Comparison of ENCODE assay signal across 9 cellular contexts in the genomic region with DNA sequence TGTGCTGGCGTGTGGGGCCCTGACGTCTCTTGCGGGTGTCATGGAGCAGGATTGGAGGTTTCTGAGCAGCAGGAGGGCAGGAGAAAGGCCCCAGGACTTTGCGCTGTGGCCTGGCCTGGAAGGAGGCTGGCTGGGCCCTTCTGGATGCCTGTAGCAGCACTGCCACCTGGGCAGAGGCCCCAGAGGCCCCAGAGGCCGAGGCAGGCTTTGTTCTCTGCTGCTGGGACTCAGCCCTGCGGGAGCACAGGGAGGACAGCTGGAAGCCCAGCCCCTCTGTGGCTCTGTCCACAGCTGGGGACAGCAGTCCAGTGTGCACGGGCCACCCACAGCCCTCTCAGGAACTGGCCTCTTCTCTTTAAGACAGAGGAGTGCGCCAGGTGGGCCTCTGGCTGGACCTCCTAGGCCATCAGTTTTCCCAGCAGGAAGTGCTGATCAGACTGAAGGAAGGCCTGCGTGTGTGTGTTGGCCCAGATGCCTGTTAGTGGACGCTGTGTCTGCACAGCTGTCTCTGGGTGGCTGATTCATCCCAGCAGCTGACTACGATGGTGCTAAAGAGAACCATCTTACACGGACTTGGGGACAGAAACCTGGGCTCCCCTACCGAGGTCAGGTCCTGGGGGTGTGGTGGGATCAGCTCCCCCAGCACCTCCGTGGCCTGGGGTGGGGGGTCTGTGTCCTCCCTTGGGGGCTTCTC. TPM values are rescaled to one million over a fixed set of nuclear protein-coding genes. Genes with fewer than 3 reads are reported as not detected.
DNase-seq lines count a peak whose midpoint lies in the region; ATAC-seq, FAIRE-seq and TF ChIP-seq lines count a peak whose summit lies in the region.
"Had no signal": no experiment of that assay in that cellular context is flagged by ENCODE, and none has a peak within 500 bp of the region (broad histone marks: within the 10 kb centered on the region; RNA-seq: fewer than 3 reads in every experiment).

No MANE protein-coding gene starts in this region.

- H2AFZ ChIP-seq in astrocyte (ENCODE audit: low read depth, low read length): peak overlapping the region; percentile 6

- H3K27ac Mint-ChIP-seq in activated CD4-positive, alpha-beta T cell treated with anti-CD3 and anti-CD28 coated beads, Interleukin-2, amount 10 ng/mL, durations not matched to agents 7 days and 5 days: peak overlapping the region; percentile 99
- H3K27ac Mint-ChIP-seq in astrocyte (ENCODE audit: unreplicated experiment): no peak overlapping the region
- H3K27ac Mint-ChIP-seq in type B pancreatic cell: peak overlapping the region; percentile 88

- ATAC-seq in HG02884 (IDR thresholded peaks at IDR 0.05; ENCODE audit: unreplicated experiment): no peak

- POLR2A ChIA-PET in activated CD4-positive, alpha-beta T cell treated with anti-CD3 and anti-CD28 coated beads, Interleukin-2, amount 10 ng/mL, durations not matched to agents 7 days and 5 days (lab: Charles Lee): no interaction called here

- H3K4me3 ChIP-seq in astrocyte (ENCODE audit: insufficient read depth, low read depth, low read length): no peak overlapping the region

- no peaks in the 10 kb centered on the region for H3K9me3 ChIP-seq in astrocyte (ENCODE audit: insufficient read depth, low read depth, low read length)

- H3K9ac ChIP-seq in astrocyte (ENCODE audit: low read length): peak overlapping the region; percentile 45

- H3K27me3 Mint-ChIP-seq in activated CD4-positive, alpha-beta T cell treated with anti-CD3 and anti-CD28 coated beads, Interleukin-2, amount 10 ng/mL, durations not matched to agents 7 days and 5 days: no peaks in the 10 kb centered on the region
- H3K27me3 Mint-ChIP-seq in astrocyte (ENCODE audit: low read depth, unreplicated experiment) (peaks cover 7% of the 10 kb centered on the region), type B pancreatic cell (no peaks in the 10 kb centered on the region)

- peak; percentile 88 for FAIRE-seq in astrocyte (lab: Jason Lieb, UNC)

- H3K79me2 ChIP-seq in astrocyte (ENCODE audit: insufficient read depth, low read length): peaks cover 20% of the 10 kb centered on the region

- H3K4me1 ChIP-seq in astrocyte (ENCODE audit: insufficient read depth, low read length): peaks cover 29% of the 10 kb centered on the region

- H3K27me3 ChIP-seq in astrocyte (ENCODE audit: insufficient read depth, low read length): no peaks in the 10 kb centered on the region

- CTCF ChIA-PET in activated CD4-positive, alpha-beta T cell treated with anti-CD3 and anti-CD28 coated beads, Interleukin-2, amount 10 ng/mL, durations not matched to agents 7 days and 5 days (lab: Charles Lee): no interaction called here

- H3K4me3 Mint-ChIP-seq in activated CD4-positive, alpha-beta T cell treated with anti-CD3 and anti-CD28 coated beads, Interleukin-2, amount 10 ng/mL, durations not matched to agents 7 days and 5 days: no peak overlapping the region
- H3K4me3 Mint-ChIP-seq in astrocyte (ENCODE audit: unreplicated experiment): no peak overlapping the region
- H3K4me3 Mint-ChIP-seq in type B pancreatic cell: no peak overlapping the region

- H3K27ac ChIP-seq in astrocyte (ENCODE audit: low read depth, low read length): peak overlapping the region; percentile 34

- no peak for TF ChIP-seq CTCF in astrocyte (IDR thresholded peaks at IDR 0.05; ENCODE audit: insufficient read depth, low read depth, low read length)
- TF ChIP-seq CTCF in type B pancreatic cell (conservative IDR thresholded peaks at IDR 0.05): no peak

- H3K9me3 Mint-ChIP-seq in activated CD4-positive, alpha-beta T cell treated with anti-CD3 and anti-CD28 coated beads, Interleukin-2, amount 10 ng/mL, durations not matched to agents 7 days and 5 days: no peaks in the 10 kb centered on the region
- H3K9me3 Mint-ChIP-seq in astrocyte (ENCODE audit: unreplicated experiment): no peaks in the 10 kb centered on the region
- no peaks in the 10 kb centered on the region for H3K9me3 Mint-ChIP-seq in type B pancreatic cell

- DNase-seq in activated CD4-positive, alpha-beta T cell treated with anti-CD3 and anti-CD28 coated beads, Interleukin-2, amount 10 ng/mL, durations not matched to agents 7 days and 5 days: no peak
- no peak for DNase-seq in activated CD4-positive, alpha-beta T cell treated with anti-CD3 and anti-CD28 coated beads for 48 hours
- DNase-seq in astrocyte (ENCODE audit: low read depth): peak; percentile 86
- DNase-seq in islet precursor cell: peak; percentile 87
- DNase-seq in type B pancreatic cell (ENCODE audit: extremely low spot score, unreplicated experiment): no peak
- no peak for DNase-seq in stimulated activated CD4-positive, alpha-beta T cell treated with anti-CD3 and anti-CD28 coated beads, Interleukin-15, amount 100 ng/mL, for 24 hours
- no peak for DNase-seq in SIG-M5 treated with dmso at 0.1 percent for 504 hours (lab: John Stamatoyannopoulos, UW; ENCODE audit: unreplicated experiment)

- H3K36me3 Mint-ChIP-seq in activated CD4-positive, alpha-beta T cell treated with anti-CD3 and anti-CD28 coated beads, Interleukin-2, amount 10 ng/mL, durations not matched to agents 7 days and 5 days (ENCODE audit: low read depth): peaks cover 27% of the 10 kb centered on the region
- peaks cover 11% of the 10 kb centered on the region for H3K36me3 Mint-ChIP-seq in astrocyte (ENCODE audit: low read depth, unreplicated experiment)
- peaks cover 12% of the 10 kb centered on the region for H3K36me3 Mint-ChIP-seq in type B pancreatic cell

- H3K36me3 ChIP-seq in astrocyte (ENCODE audit: insufficient read depth, low read length): no peaks in the 10 kb centered on the region

- H3K4me2 ChIP-seq in astrocyte (ENCODE audit: low read length): peak overlapping the region; percentile 14

- peaks cover 12% of the 10 kb centered on the region for H4K20me1 ChIP-seq in astrocyte (ENCODE audit: insufficient read depth, low read length)

- peaks cover 74% of the 10 kb centered on the region for H3K4me1 Mint-ChIP-seq in activated CD4-positive, alpha-beta T cell treated with anti-CD3 and anti-CD28 coated beads, Interleukin-2, amount 10 ng/mL, durations not matched to agents 7 days and 5 days
- H3K4me1 Mint-ChIP-seq in astrocyte (ENCODE audit: low read depth, unreplicated experiment) (peaks cover 27% of the 10 kb centered on the region), type B pancreatic cell (ENCODE audit: unreplicated experiment) (peaks cover 50% of the 10 kb centered on the region)

RNA-seq across cellular contexts. Expression of a gene that starts 26.8 kb away (rescaled TPM):
- total RNA-seq in activated CD4-positive, alpha-beta T cell treated with anti-CD3 and anti-CD28 coated beads, Interleukin-2, amount 10 ng/mL, durations not matched to agents 7 days and 5 days: not detected
- total RNA-seq in astrocyte (0.07 and 0.34 TPM in 2 replicates), type B pancreatic cell (ENCODE audit: low replicate concordance) (10.3 and 34.7 TPM in 2 replicates)
- total RNA-seq: NCI-H460 had no signal

Comparison
In these comparisons a context has a peak if more than half of its experiments do, and no peak if none do; other contexts are left out.
1. DNase-seq: peak in astrocyte (single experiment) and islet precursor cell (single experiment); none in activated CD4-positive, alpha-beta T cell treated with anti-CD3 and anti-CD28 coated beads, Interleukin-2, amount 10 ng/mL, durations not matched to agents 7 days and 5 days (single experiment), activated CD4-positive, alpha-beta T cell treated with anti-CD3 and anti-CD28 coated beads for 48 hours (single experiment), type B pancreatic cell (single experiment), stimulated activated CD4-positive, alpha-beta T cell treated with anti-CD3 and anti-CD28 coated beads, Interleukin-15, amount 100 ng/mL, for 24 hours (single experiment) and SIG-M5 treated with dmso at 0.1 percent for 504 hours (single experiment).